Comparison of ENCODE assay signal across 8 cellular contexts in genomic region chr19:55586976-55587668, GRCh38. TPM values are rescaled to one million over a fixed set of nuclear protein-coding genes. Genes with fewer than 3 reads are reported as not detected.
DNase-seq lines count a peak whose midpoint lies in the region; ATAC-seq and TF ChIP-seq lines count a peak whose summit lies in the region.

No MANE protein-coding gene starts in this region.

- H3K4me3 ChIP-seq in fibroblast of mammary gland (ENCODE audit: control insufficient read depth, low read depth, low read length) = peak overlapping the region; percentile 43

- intact Hi-C loops in activated T-helper 2 cell treated with anti-CD3 and anti-CD28 coated beads, Interferon-gamma antibody, Interleukin-2, Interleukin-4, amounts not matched to agents 10 μg/mL and 5 μg/mL and 100 μg/mL, durations not matched to agents 14 hours and 24 hours and 36 hours (cut with micrococcal nuclease) = loop anchor here (1.0 to 5.0 kb wide), 3 partner anchors 12 to 40 kb away; partner anchors contain the start of genes FIZ1 and ZNF865
- intact Hi-C loops in natural killer cell (cut with micrococcal nuclease) = loop anchor here (1.0 kb wide), 1 partner anchor 12 kb away; the partner anchor contains the start of gene FIZ1

- ATAC-seq in GM21619 (IDR thresholded peaks at IDR 0.05; ENCODE audit: unreplicated experiment) (peak; percentile 92), natural killer cell (peak; percentile 97 to 99 (median 99))
- peak; percentile 97 for ATAC-seq in stimulated activated memory B cell treated with anti-CD40 and anti-IgM and Interleukin-4, amounts not matched to agents 10 μg/mL and 1 μg/mL and 100 μg/mL, for 72 hours

- no peak overlapping the region for H3K27ac Mint-ChIP-seq in activated T-helper 2 cell treated with anti-CD3 and anti-CD28 coated beads, Interferon-gamma antibody, Interleukin-2, Interleukin-4, amounts not matched to agents 10 μg/mL and 5 μg/mL and 100 μg/mL, durations not matched to agents 14 hours and 24 hours and 36 hours
- peak overlapping the region in 1 of 2 donors; percentile 60 for H3K27ac Mint-ChIP-seq in natural killer cell
- peak overlapping the region; percentile 35 for H3K27ac Mint-ChIP-seq in stimulated activated memory B cell treated with anti-CD40 and anti-IgM and Interleukin-4, amounts not matched to agents 10 μg/mL and 1 μg/mL and 100 μg/mL, for 72 hours

- peak overlapping the region; percentile 75 for H3K4me3 Mint-ChIP-seq in activated T-helper 2 cell treated with anti-CD3 and anti-CD28 coated beads, Interferon-gamma antibody, Interleukin-2, Interleukin-4, amounts not matched to agents 10 μg/mL and 5 μg/mL and 100 μg/mL, durations not matched to agents 14 hours and 24 hours and 36 hours (ENCODE audit: low read depth)
- H3K4me3 Mint-ChIP-seq in natural killer cell = peak overlapping the region; percentile 82
- H3K4me3 Mint-ChIP-seq in stimulated activated memory B cell treated with anti-CD40 and anti-IgM and Interleukin-4, amounts not matched to agents 10 μg/mL and 1 μg/mL and 100 μg/mL, for 72 hours = peak overlapping the region; percentile 83

- H3K9me3 Mint-ChIP-seq in activated T-helper 2 cell treated with anti-CD3 and anti-CD28 coated beads, Interferon-gamma antibody, Interleukin-2, Interleukin-4, amounts not matched to agents 10 μg/mL and 5 μg/mL and 100 μg/mL, durations not matched to agents 14 hours and 24 hours and 36 hours = no peaks in the 10 kb centered on the region
- no peaks in the 10 kb centered on the region for H3K9me3 Mint-ChIP-seq in natural killer cell
- H3K9me3 Mint-ChIP-seq in stimulated activated memory B cell treated with anti-CD40 and anti-IgM and Interleukin-4, amounts not matched to agents 10 μg/mL and 1 μg/mL and 100 μg/mL, for 72 hours = no peaks in the 10 kb centered on the region

- H3K4me1 Mint-ChIP-seq in activated T-helper 2 cell treated with anti-CD3 and anti-CD28 coated beads, Interferon-gamma antibody, Interleukin-2, Interleukin-4, amounts not matched to agents 10 μg/mL and 5 μg/mL and 100 μg/mL, durations not matched to agents 14 hours and 24 hours and 36 hours (ENCODE audit: low read depth) = peaks cover 13% of the 10 kb centered on the region
- peaks cover 11 to 25% of the 10 kb centered on the region in 2 donors for H3K4me1 Mint-ChIP-seq in natural killer cell
- H3K4me1 Mint-ChIP-seq in stimulated activated memory B cell treated with anti-CD40 and anti-IgM and Interleukin-4, amounts not matched to agents 10 μg/mL and 1 μg/mL and 100 μg/mL, for 72 hours = peaks cover 26% of the 10 kb centered on the region

- peaks cover 13% of the 10 kb centered on the region for H3K27me3 Mint-ChIP-seq in activated T-helper 2 cell treated with anti-CD3 and anti-CD28 coated beads, Interferon-gamma antibody, Interleukin-2, Interleukin-4, amounts not matched to agents 10 μg/mL and 5 μg/mL and 100 μg/mL, durations not matched to agents 14 hours and 24 hours and 36 hours (ENCODE audit: low read depth)
- H3K27me3 Mint-ChIP-seq in natural killer cell (ENCODE audit: low read depth in 2 of 2) = peaks cover 15 to 33% of the 10 kb centered on the region in 2 donors
- H3K27me3 Mint-ChIP-seq in stimulated activated memory B cell treated with anti-CD40 and anti-IgM and Interleukin-4, amounts not matched to agents 10 μg/mL and 1 μg/mL and 100 μg/mL, for 72 hours = no peaks in the 10 kb centered on the region

- H3K36me3 Mint-ChIP-seq in activated T-helper 2 cell treated with anti-CD3 and anti-CD28 coated beads, Interferon-gamma antibody, Interleukin-2, Interleukin-4, amounts not matched to agents 10 μg/mL and 5 μg/mL and 100 μg/mL, durations not matched to agents 14 hours and 24 hours and 36 hours (ENCODE audit: low read depth) = peaks cover 6% of the 10 kb centered on the region
- no peaks in the 10 kb centered on the region for H3K36me3 Mint-ChIP-seq in natural killer cell
- peaks cover 10% of the 10 kb centered on the region for H3K36me3 Mint-ChIP-seq in stimulated activated memory B cell treated with anti-CD40 and anti-IgM and Interleukin-4, amounts not matched to agents 10 μg/mL and 1 μg/mL and 100 μg/mL, for 72 hours

- TF ChIP-seq CTCF in fibroblast of mammary gland (conservative IDR thresholded peaks at IDR 0.05; ENCODE audit: control insufficient read depth, insufficient read depth, low read depth, low read length) (no peak), natural killer cell (IDR thresholded peaks at IDR 0.05) (no peak)

- DNase-seq in COR-L47 (lab: John Stamatoyannopoulos, UW) (peak; percentile 95), LHCN-M2 (ENCODE audit: low read depth) (peak; percentile 80), RPMI7951 (ENCODE audit: low read depth) (peak; percentile 87), fibroblast of mammary gland (ENCODE audit: low read depth) (peak; percentile 86), natural killer cell (peak; percentile 90)
- DNase-seq in activated T-helper 2 cell treated with anti-CD3 and anti-CD28 coated beads, Interferon-gamma antibody, Interleukin-2, Interleukin-4, amounts not matched to agents 10 μg/mL and 5 μg/mL and 100 μg/mL, durations not matched to agents 14 hours and 24 hours and 36 hours (ENCODE audit: low spot score) = peak; percentile 86

RNA-seq across cellular contexts. Expression of gene ZNF579, which starts 6.5 kb away (rescaled TPM):
- 7.3 and 7.7 TPM in 2 replicates for total RNA-seq in LHCN-M2 (2014; rRNA removed)
- 14.0 TPM for polyA plus RNA-seq in LHCN-M2 (2012)
- 1.3 and 2.4 TPM in 2 replicates for total RNA-seq in RPMI7951 (2014; rRNA removed; shearing (Covaris generic))
- 8.2 and 10.7 TPM in 2 replicates for total RNA-seq in activated T-helper 2 cell treated with anti-CD3 and anti-CD28 coated beads, Interferon-gamma antibody, Interleukin-2, Interleukin-4, amounts not matched to agents 10 μg/mL and 5 μg/mL and 100 μg/mL, durations not matched to agents 14 hours and 24 hours and 36 hours
- total RNA-seq in natural killer cell = 10 to 100 TPM in 1 of 3 donors, 1 to 10 TPM in 2; 8.3 to 11.2 (median 9.5) TPM

RNA-seq across cellular contexts. Expression of gene FIZ1, which starts 12.2 kb away (rescaled TPM):
- total RNA-seq in LHCN-M2 (2014; rRNA removed) = 4.7 and 7.4 TPM in 2 replicates
- 9.0 TPM for polyA plus RNA-seq in LHCN-M2 (2012)
- 2.4 and 3.0 TPM in 2 replicates for total RNA-seq in RPMI7951 (2014; rRNA removed; shearing (Covaris generic))
- total RNA-seq in activated T-helper 2 cell treated with anti-CD3 and anti-CD28 coated beads, Interferon-gamma antibody, Interleukin-2, Interleukin-4, amounts not matched to agents 10 μg/mL and 5 μg/mL and 100 μg/mL, durations not matched to agents 14 hours and 24 hours and 36 hours = 18.2 and 18.9 TPM in 2 replicates
- total RNA-seq in natural killer cell = 10 to 100 TPM in 2 of 3 donors, 1 to 10 TPM in 1; 8.5 to 18.2 (median 10.3) TPM

RNA-seq across cellular contexts. Expression of gene ZNF524, which starts 13.0 kb away (rescaled TPM):
- total RNA-seq in LHCN-M2 (2014; rRNA removed) (13.4 and 14.0 TPM in 2 replicates), natural killer cell (10 to 100 TPM in 2 of 3 donors, 1 to 10 TPM in 1; 9.2 to 12.6 (median 12.5) TPM)
- polyA plus RNA-seq in LHCN-M2 (2012) = 11.2 TPM
- total RNA-seq in RPMI7951 (2014; rRNA removed; shearing (Covaris generic)) = 14.7 and 16.9 TPM in 2 replicates
- 18.4 and 19.7 TPM in 2 replicates for total RNA-seq in activated T-helper 2 cell treated with anti-CD3 and anti-CD28 coated beads, Interferon-gamma antibody, Interleukin-2, Interleukin-4, amounts not matched to agents 10 μg/mL and 5 μg/mL and 100 μg/mL, durations not matched to agents 14 hours and 24 hours and 36 hours

RNA-seq across cellular contexts. Expression of gene ZNF865, which starts 18.3 kb away (rescaled TPM):
- total RNA-seq in LHCN-M2 (2014; rRNA removed) = 2.2 and 3.0 TPM in 2 replicates
- 7.3 TPM for polyA plus RNA-seq in LHCN-M2 (2012)
- 0.12 and 0.68 TPM in 2 replicates for total RNA-seq in RPMI7951 (2014; rRNA removed; shearing (Covaris generic))
- total RNA-seq in activated T-helper 2 cell treated with anti-CD3 and anti-CD28 coated beads, Interferon-gamma antibody, Interleukin-2, Interleukin-4, amounts not matched to agents 10 μg/mL and 5 μg/mL and 100 μg/mL, durations not matched to agents 14 hours and 24 hours and 36 hours = 13.5 and 13.6 TPM in 2 replicates
- 10 to 100 TPM; 18.5 to 22.1 (median 20.9) TPM for total RNA-seq in natural killer cell

RNA-seq across cellular contexts. Expression of gene ZNF784, which starts 37.2 kb away (rescaled TPM):
- 3.3 and 5.5 TPM in 2 replicates for total RNA-seq in LHCN-M2 (2014; rRNA removed)
- polyA plus RNA-seq in LHCN-M2 (2012) = 7.8 TPM
- 1.6 and 2.6 TPM in 2 replicates for total RNA-seq in RPMI7951 (2014; rRNA removed; shearing (Covaris generic))
- total RNA-seq in activated T-helper 2 cell treated with anti-CD3 and anti-CD28 coated beads, Interferon-gamma antibody, Interleukin-2, Interleukin-4, amounts not matched to agents 10 μg/mL and 5 μg/mL and 100 μg/mL, durations not matched to agents 14 hours and 24 hours and 36 hours = 4.3 and 4.9 TPM in 2 replicates
- 1 to 10 TPM; 6.4 to 7.9 (median 7.1) TPM for total RNA-seq in natural killer cell

Comparison
In these comparisons a context has a peak if more than half of its experiments do, and no peak if none do; other contexts are left out.
1. Peak in every context shown above with its lines: DNase-seq, ATAC-seq and H3K4me3 ChIP-seq.